In the genomic region with DNA sequence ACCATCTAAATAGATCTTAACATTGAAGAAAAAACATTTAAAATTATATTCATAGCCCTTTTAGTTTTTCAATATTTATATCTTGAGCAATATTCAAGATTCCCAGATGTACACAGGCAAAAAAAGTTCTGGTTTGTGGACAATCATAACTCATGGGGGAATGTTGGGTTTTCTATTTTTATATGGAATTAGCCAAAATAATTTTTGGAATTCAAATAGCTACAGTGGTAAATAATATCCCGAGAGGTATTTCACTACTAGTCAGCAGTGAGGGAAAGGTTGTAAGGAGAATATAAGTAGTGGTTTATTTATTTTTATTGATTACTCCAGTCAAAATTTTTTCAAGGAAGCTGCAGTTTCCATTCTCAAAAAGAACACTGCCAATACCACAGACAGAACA, we compare ENCODE assay signal across 18 cellular contexts.
DNase-seq lines count a peak whose midpoint lies in the region; ATAC-seq and TF ChIP-seq lines count a peak whose summit lies in the region.
"Had no signal": no experiment of that assay in that cellular context is flagged by ENCODE, and none has a peak within 500 bp of the region (broad histone marks: within the 10 kb centered on the region; RNA-seq: fewer than 3 reads in every experiment).

No MANE protein-coding gene starts in this region.

- H3K4me1 ChIP-seq in RWPE2 (ENCODE audit: insufficient read depth, poor library complexity, severe bottlenecking) (peaks cover 31% of the 10 kb centered on the region), skeletal muscle satellite cell (ENCODE audit: control insufficient read depth, insufficient read depth, low read length) (peaks cover 51% of the 10 kb centered on the region), SJCRH30 (no peaks in the 10 kb centered on the region)
- H3K4me1 ChIP-seq: left ventricle myocardium inferior had no signal

- TF ChIP-seq CTCF in AG10803 (conservative IDR thresholded peaks at IDR 0.05; ENCODE audit: low read length) = no peak
- TF ChIP-seq CTCF in RWPE2 (IDR thresholded peaks at IDR 0.05; ENCODE audit: poor library complexity, severe bottlenecking) = no peak

- H3K36me3 ChIP-seq in RWPE2 (ENCODE audit: low read depth) (no peaks in the 10 kb centered on the region), skeletal muscle satellite cell (ENCODE audit: insufficient read depth, low read length) (no peaks in the 10 kb centered on the region), SJCRH30 (no peaks in the 10 kb centered on the region)
- H3K36me3 ChIP-seq: left ventricle myocardium inferior had no signal

- peak; percentile 62 for DNase-seq in AG10803 (ENCODE audit: low read depth)
- DNase-seq in RWPE2 (ENCODE audit: low spot score) = no peak
- DNase-seq in fibroblast of gingiva (ENCODE audit: low read depth) = peak; percentile 66
- no peak for DNase-seq in stimulated activated CD4-positive, alpha-beta T cell treated with anti-CD3 and anti-CD28 coated beads, Interleukin-12 subunit alpha, Interleukin-12 subunit beta, amount 100 ng/mL, for 4 hours
- no peak for DNase-seq in SJCRH30
- DNase-seq in NCI-H774 (lab: John Stamatoyannopoulos, UW) = no peak
- DNase-seq: activated CD4-positive, alpha-beta T cell treated with anti-CD3 and anti-CD28 coated beads for 4 hours; activated CD8-positive, alpha-beta memory T cell treated with anti-CD3 and anti-CD28 coated beads, Interleukin-2, amount 50 U/mL, for 4 hours; CD8-positive, alpha-beta T cell; DMS53; effector memory CD8-positive, alpha-beta T cell; head of caudate nucleus; left ventricle myocardium inferior; NCI-H2171; retina had no signal

- H3K9me3 ChIP-seq in RWPE2 (ENCODE audit: severe bottlenecking) (no peaks in the 10 kb centered on the region), skeletal muscle satellite cell (replicated peaks; ENCODE audit: low read length) (no peaks in the 10 kb centered on the region), SJCRH30 (replicated peaks) (no peaks in the 10 kb centered on the region)
- H3K9me3 ChIP-seq: left ventricle myocardium inferior had no signal

- H3K4me3 ChIP-seq in AG10803 (ENCODE audit: low read length) = no peak overlapping the region
- H3K4me3 ChIP-seq in RWPE2 (ENCODE audit: severe bottlenecking) = no peak overlapping the region
- H3K4me3 ChIP-seq in skeletal muscle satellite cell (ENCODE audit: low read length) = no peak overlapping the region
- H3K4me3 ChIP-seq in SJCRH30 = no peak overlapping the region
- H3K4me3 ChIP-seq: GM23338, left ventricle myocardium inferior had no signal

- H3K27me3 ChIP-seq in RWPE2 (ENCODE audit: insufficient read depth, poor library complexity, severe bottlenecking) (no peaks in the 10 kb centered on the region), skeletal muscle satellite cell (ENCODE audit: control insufficient read depth, insufficient read depth, low read length) (no peaks in the 10 kb centered on the region), SJCRH30 (no peaks in the 10 kb centered on the region)

- ATAC-seq in RWPE2 (ENCODE audit: low read depth) = no peak
- ATAC-seq in HG03159 (IDR thresholded peaks at IDR 0.05; ENCODE audit: unreplicated experiment) = no peak
- ATAC-seq: CD8-positive, alpha-beta T cell; effector memory CD8-positive, alpha-beta T cell had no signal

- peak overlapping the region; percentile 55 for H3K9ac ChIP-seq in skeletal muscle satellite cell (ENCODE audit: low read depth, low read length)

- peak overlapping the region; percentile 67 for H3K27ac ChIP-seq in RWPE2 (ENCODE audit: poor library complexity, severe bottlenecking)
- H3K27ac ChIP-seq in SJCRH30 = no peak overlapping the region
- H3K27ac ChIP-seq: left ventricle myocardium inferior had no signal

- H3K4me2 ChIP-seq in skeletal muscle satellite cell (ENCODE audit: low read length) = peak overlapping the region; percentile 24
- H3K4me2 ChIP-seq: GM23338 had no signal

Comparison
In these comparisons a context has a peak if more than half of its experiments do, and no peak if none do; other contexts are left out.
1. DNase-seq: peak in AG10803 (single experiment) and fibroblast of gingiva (single experiment); none in RWPE2 (single experiment), stimulated activated CD4-positive, alpha-beta T cell treated with anti-CD3 and anti-CD28 coated beads, Interleukin-12 subunit alpha, Interleukin-12 subunit beta, amount 100 ng/mL, for 4 hours (single experiment), SJCRH30 (0 of 2) and NCI-H774 (single experiment).